Comparison of ENCODE assay signal across 18 cellular contexts in genomic region chr3:49646236-49646635, GRCh38. TPM values are rescaled to one million over a fixed set of nuclear protein-coding genes. Genes with fewer than 3 reads are reported as not detected.
DNase-seq lines count a peak whose midpoint lies in the region; TF ChIP-seq lines count a peak whose summit lies in the region.
"Had no signal": no experiment of that assay in that cellular context is flagged by ENCODE, and none has a peak within 500 bp of the region (broad histone marks: within the 10 kb centered on the region; RNA-seq: fewer than 3 reads in every experiment).

No MANE protein-coding gene starts in this region.

- H2AFZ ChIP-seq in neural progenitor cell (replicated peaks) = no peak overlapping the region

- intact Hi-C loops in dorsolateral prefrontal cortex (cut with DNase I) = no loop called here

- no peak overlapping the region for H3K9ac ChIP-seq in neural progenitor cell
- H3K9ac ChIP-seq: BLaER1 had no signal

- H3K27ac ChIP-seq in angular gyrus (ENCODE audit: low read depth, low read length) (peak overlapping the region; percentile 29), dorsolateral prefrontal cortex (peak overlapping the region in 31 of 59 donors; percentile 6 to 94 (median 53)), neural progenitor cell (no peak overlapping the region), temporal lobe (ENCODE audit: low read depth, low read length) (peak overlapping the region; percentile 27)
- H3K27ac ChIP-seq: BLaER1, C4-2B had no signal

- H3K27me3 Mint-ChIP-seq in neural progenitor cell (ENCODE audit: insufficient read depth, low read depth) = no peaks in the 10 kb centered on the region

- no peaks in the 10 kb centered on the region for H3F3A ChIP-seq in neural progenitor cell (ENCODE audit: low read depth)

- no peak overlapping the region for H3K4me3 ChIP-seq in dorsolateral prefrontal cortex
- no peak overlapping the region for H3K4me3 ChIP-seq in neural progenitor cell
- H3K4me3 ChIP-seq: BLaER1, HAP-1 had no signal

- no peaks in the 10 kb centered on the region for H3K4me1 ChIP-seq in neural progenitor cell
- H3K4me1 ChIP-seq: HAP-1 had no signal

- H3K79me2 ChIP-seq in neural progenitor cell (ENCODE audit: low read depth) = no peaks in the 10 kb centered on the region

- H3K9me3 ChIP-seq in neural progenitor cell (ENCODE audit: low read depth) = no peaks in the 10 kb centered on the region
- H3K9me3 ChIP-seq: BLaER1, HAP-1 had no signal

- no peak for DNase-seq in dorsolateral prefrontal cortex
- DNase-seq in neural progenitor cell (ENCODE audit: low spot score) = no peak
- DNase-seq in GM20000 (ENCODE audit: low spot score) = no peak
- DNase-seq in NCI-H2029 (lab: John Stamatoyannopoulos, UW) = no peak
- DNase-seq: CD4-positive, CD25-positive, alpha-beta regulatory T cell; CD8-positive, alpha-beta T cell; DMS 273 treated with DMSO at 0.1 percent for 48 hours; DMS79; EL; GDM1; GOT3; HFFc6 had no signal

- no peaks in the 10 kb centered on the region for H3K36me3 ChIP-seq in neural progenitor cell
- H3K36me3 ChIP-seq: BLaER1, HAP-1 had no signal

- H3K27me3 ChIP-seq in dorsolateral prefrontal cortex (no peaks in the 10 kb centered on the region), neural progenitor cell (no peaks in the 10 kb centered on the region)
- H3K27me3 ChIP-seq: BLaER1 had no signal

- no peaks in the 10 kb centered on the region for H4K20me1 ChIP-seq in neural progenitor cell (ENCODE audit: low read depth)
- H4K20me1 ChIP-seq: BLaER1 had no signal

- H3K4me3 Mint-ChIP-seq in neural progenitor cell = no peak overlapping the region
- H3K4me3 Mint-ChIP-seq: B cell; CD4-positive, CD25-positive, alpha-beta regulatory T cell; CD8-positive, alpha-beta T cell; HFFc6 had no signal

- no peaks in the 10 kb centered on the region for H3K9me3 Mint-ChIP-seq in neural progenitor cell
- H3K9me3 Mint-ChIP-seq: CD8-positive, alpha-beta T cell; HFFc6 had no signal

- no peak overlapping the region for H3K4me2 ChIP-seq in neural progenitor cell

- peak overlapping the region; percentile 46 for H3K27ac Mint-ChIP-seq in neural progenitor cell
- H3K27ac Mint-ChIP-seq: B cell; CD4-positive, CD25-positive, alpha-beta regulatory T cell; CD8-positive, alpha-beta T cell; HFFc6 had no signal

- no peak for TF ChIP-seq CTCF in dorsolateral prefrontal cortex (IDR thresholded peaks at IDR 0.05 in 54 of 56, conservative IDR thresholded peaks at IDR 0.05 in 2 of 56; ENCODE audit: low read depth in 1 of 56, partially characterized antibody in 56 of 56)
- no peak for TF ChIP-seq CTCF in neural progenitor cell (IDR thresholded peaks at IDR 0.05)
- no peak for TF ChIP-seq CTCF in GM20000 (IDR thresholded peaks at IDR 0.05; ENCODE audit: extremely low read depth, missing control alignments)

- H3K4me1 Mint-ChIP-seq in neural progenitor cell = peaks cover 4% of the 10 kb centered on the region
- H3K4me1 Mint-ChIP-seq: B cell; CD4-positive, CD25-positive, alpha-beta regulatory T cell had no signal

- H3K36me3 Mint-ChIP-seq in neural progenitor cell = no peaks in the 10 kb centered on the region
- H3K36me3 Mint-ChIP-seq: CD4-positive, CD25-positive, alpha-beta regulatory T cell; CD8-positive, alpha-beta T cell had no signal

RNA-seq across cellular contexts. Expression of gene APEH, which starts 27.9 kb away (rescaled TPM):
- total RNA-seq in dorsolateral prefrontal cortex = 100 to 1,000 TPM in 17 of 120 experiments, 10 to 100 TPM in 103; 53.0 to 121 (median 85.4) TPM
- 132 and 160 TPM in 2 replicates for total RNA-seq in neural progenitor cell (ENCODE audit: low replicate concordance)
- 47.0 TPM for total RNA-seq in temporal lobe

RNA-seq across cellular contexts. Expression of gene MST1, which starts 43.0 kb away (rescaled TPM):
- total RNA-seq in dorsolateral prefrontal cortex = 10 to 100 TPM in 114 of 120 experiments, 1 to 10 TPM in 6; 8.8 to 30.0 (median 15.2) TPM
- 2.7 and 8.8 TPM in 2 replicates for total RNA-seq in neural progenitor cell (ENCODE audit: low replicate concordance)
- 5.2 TPM for total RNA-seq in temporal lobe

RNA-seq across cellular contexts. Expression of gene RNF123, which starts 43.1 kb away (rescaled TPM):
- total RNA-seq in dorsolateral prefrontal cortex (100 to 1,000 TPM in 1 of 120 experiments, 10 to 100 TPM in 119; 43.7 to 103 (median 67.5) TPM), neural progenitor cell (ENCODE audit: low replicate concordance) (15.0 and 34.4 TPM in 2 replicates), temporal lobe (22.6 TPM)
